In genomic region chr11:124581817-124582216, GRCh38 we compare ENCODE assay signal across 24 cellular contexts. TPM values are rescaled to one million over a fixed set of nuclear protein-coding genes. Genes with fewer than 3 reads are reported as not detected.
DNase-seq lines count a peak whose midpoint lies in the region; ATAC-seq and TF ChIP-seq lines count a peak whose summit lies in the region.
"Had no signal": no experiment of that assay in that cellular context is flagged by ENCODE, and none has a peak within 500 bp of the region (broad histone marks: within the 10 kb centered on the region; RNA-seq: fewer than 3 reads in every experiment).

No MANE protein-coding gene starts in this region.

- no peak overlapping the region for H3K27ac ChIP-seq in colonic mucosa
- H3K27ac ChIP-seq: 22Rv1, SK-N-MC had no signal

- H3K4me1 ChIP-seq in colonic mucosa, result no peaks in the 10 kb centered on the region

- intact Hi-C loops in colonic mucosa (cut with DNase I), result no loop called here

- H3K36me3 ChIP-seq in colonic mucosa, result no peaks in the 10 kb centered on the region
- H3K36me3 ChIP-seq: MG63 had no signal

- H3K4me3 ChIP-seq in colonic mucosa, result no peak overlapping the region
- H3K4me3 ChIP-seq: MG63, SK-N-MC had no signal

- peak; percentile 23 for DNase-seq in DMS53 (lab: John Stamatoyannopoulos, UW)
- DNase-seq in DMS53 treated with DMSO at 0.1 percent for 48 hours (lab: John Stamatoyannopoulos, UW; ENCODE audit: unreplicated experiment), result no peak
- peak; percentile 9 for DNase-seq in RPMI7951 (ENCODE audit: low read depth)
- peak; percentile 7 for DNase-seq in myocyte (ENCODE audit: low read depth)
- DNase-seq in colonic mucosa, result no peak
- DNase-seq in islet precursor cell, result no peak
- DNase-seq: DMS 273 treated with DMSO at 0.1 percent for 48 hours, GF-D8, HFFc6, IMR-90, Karpas-422, MG63, NCI-H1092, NCI-H2081, NCI-H510A had no signal

- H3K27me3 ChIP-seq in colonic mucosa, result no peaks in the 10 kb centered on the region
- H3K27me3 ChIP-seq: MG63 had no signal

- no peak for TF ChIP-seq CTCF in colonic mucosa (IDR thresholded peaks at IDR 0.05)

- ATAC-seq in HG02870 (IDR thresholded peaks at IDR 0.05; ENCODE audit: unreplicated experiment) (peak; percentile 30), GM21381 (IDR thresholded peaks at IDR 0.05; ENCODE audit: unreplicated experiment) (no peak)
- ATAC-seq: Panc1, Right ventricle myocardium inferior had no signal

- H3K9me3 ChIP-seq in colonic mucosa, result no peaks in the 10 kb centered on the region
- H3K9me3 ChIP-seq: MG63 had no signal

- H3K9ac ChIP-seq in colonic mucosa (ENCODE audit: low read depth in 2 of 2, low read length in 2 of 2), result no peak overlapping the region

RNA-seq across cellular contexts. Expression of gene OR8A1, which starts 12.0 kb away (rescaled TPM):
- total RNA-seq in RPMI7951 (2014; rRNA removed; shearing (Covaris generic)), result not detected in 2 replicates
- not detected in 2 replicates for total RNA-seq in myocyte
- not detected for polyA plus RNA-seq in myocyte (2012)
- total RNA-seq in colonic mucosa, result not detected
- total RNA-seq: H4, HFFc6, IMR-90, Right ventricle myocardium inferior had no signal
- polyA plus RNA-seq: AG04450, CD14-positive monocyte, IMR-90 had no signal

RNA-seq across cellular contexts. Expression of gene PANX3, which starts 29.4 kb away (rescaled TPM):
- not detected in 2 replicates for total RNA-seq in RPMI7951 (2014; rRNA removed; shearing (Covaris generic))
- total RNA-seq in myocyte (not detected in 2 replicates), colonic mucosa (not detected)
- not detected for polyA plus RNA-seq in myocyte (2012)
- total RNA-seq: H4, HFFc6, IMR-90, Right ventricle myocardium inferior had no signal
- polyA plus RNA-seq: AG04450, CD14-positive monocyte, IMR-90 had no signal

RNA-seq across cellular contexts. Expression of gene OR8B12, which starts 38.4 kb away (rescaled TPM):
- not detected in 2 replicates for total RNA-seq in RPMI7951 (2014; rRNA removed; shearing (Covaris generic))
- not detected in 2 replicates for total RNA-seq in myocyte
- not detected for polyA plus RNA-seq in myocyte (2012)
- not detected for total RNA-seq in colonic mucosa
- total RNA-seq: H4, HFFc6, IMR-90, Right ventricle myocardium inferior had no signal
- polyA plus RNA-seq: AG04450, CD14-positive monocyte, IMR-90 had no signal

RNA-seq across cellular contexts. Expression of gene TBRG1, which starts 40.8 kb away (rescaled TPM):
- total RNA-seq in RPMI7951 (2014; rRNA removed; shearing (Covaris generic)), result 16.2 and 19.3 TPM in 2 replicates
- total RNA-seq in myocyte, result 21.7 and 23.8 TPM in 2 replicates
- polyA plus RNA-seq in myocyte (2012), result 33.8 TPM
- total RNA-seq in colonic mucosa, result 10 to 100 TPM; 25.7 to 29.1 TPM

Comparison
In these comparisons a context has a peak if more than half of its experiments do, and no peak if none do; other contexts are left out.
1. DNase-seq: peak in DMS53 (single experiment), RPMI7951 (single experiment) and myocyte (single experiment); none in DMS53 treated with DMSO at 0.1 percent for 48 hours (single experiment), colonic mucosa (single experiment) and islet precursor cell (single experiment).